29 cellular contexts compared by ENCODE assay signal in the genomic region with DNA sequence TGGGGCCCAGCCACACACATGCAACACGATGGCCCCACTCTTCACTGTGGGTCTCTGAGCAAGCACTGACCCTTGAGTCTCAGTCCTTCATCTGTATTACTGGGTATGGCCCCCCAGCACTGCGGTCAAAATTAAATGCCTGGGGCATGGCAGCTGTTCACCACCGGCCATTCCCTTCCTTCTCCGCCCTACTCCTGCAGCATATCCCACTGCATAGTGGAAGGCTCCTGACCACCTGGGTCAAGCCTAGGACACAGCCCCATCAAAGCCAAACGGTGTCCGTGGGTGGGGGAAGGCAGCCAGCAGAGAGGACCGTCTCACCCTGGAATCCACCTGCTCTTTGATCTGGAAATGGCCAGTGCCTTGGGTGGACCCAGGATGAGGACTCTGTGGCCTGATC. TPM values are rescaled to one million over a fixed set of nuclear protein-coding genes. Genes with fewer than 3 reads are reported as not detected.
"Had no signal": no experiment of that assay in that cellular context is flagged by ENCODE, and none has a peak within 500 bp of the region (broad histone marks: within the 10 kb centered on the region; RNA-seq: fewer than 3 reads in every experiment).

No MANE protein-coding gene starts in this region.

- H3K9me3 ChIP-seq: esophagus squamous epithelium, gastroesophageal sphincter, heart right ventricle had no signal

- H3K36me3 ChIP-seq: brain microvascular endothelial cell, esophagus squamous epithelium, gastroesophageal sphincter, heart right ventricle had no signal

- DNase-seq: activated CD4-positive, alpha-beta memory T cell treated with anti-CD3 and anti-CD28 coated beads for 36 hours; activated CD4-positive, alpha-beta T cell treated with anti-CD3 and anti-CD28 coated beads for 36 hours; activated CD4-positive, alpha-beta T cell treated with anti-CD3 and anti-CD28 coated beads, Interleukin-2, amount 10 ng/mL, durations not matched to agents 24 days and 14 days; activated CD4-positive, CD25-positive, alpha-beta regulatory T cell; activated CD4-positive, CD25-positive, alpha-beta regulatory T cell treated with anti-CD3 and anti-CD28 coated beads, Interleukin-2, amount 50 U/mL, for 72 hours; activated CD8-positive, alpha-beta memory T cell treated with anti-CD3 and anti-CD28 coated beads, Interleukin-2, amount 50 U/mL, for 48 hours; activated naive CD4-positive, alpha-beta T cell treated with anti-CD3 and anti-CD28 coated beads for 36 hours; activated T-cell treated with anti-CD3 and anti-CD28 coated beads for 4 hours; activated T-cell treated with anti-CD3 and anti-CD28 coated beads, Interleukin-2, amount 50 U/mL, for 24 hours; activated T-cell treated with anti-CD3 and anti-CD28 coated beads, Interleukin-2, amount 50 U/mL, for 72 hours; amniotic stem cell; anterior cingulate cortex; brain microvascular endothelial cell; cortex of kidney; dermis blood vessel endothelial cell; effector CD4-positive, alpha-beta T cell; esophagus squamous epithelium; foreskin melanocyte; heart right ventricle; T-helper 2 cell had no signal

- ATAC-seq: activated CD4-positive, alpha-beta T cell treated with anti-CD3 and anti-CD28 coated beads for 36 hours; activated T-cell treated with anti-CD3 and anti-CD28 coated beads, Interleukin-2, amount 50 U/mL, for 72 hours; gastroesophageal sphincter; heart right ventricle had no signal

- FAIRE-seq: astrocyte, bronchial epithelial cell, colon, endometrium, endothelial cell of umbilical vein had no signal

- H3K4me3 ChIP-seq: esophagus squamous epithelium, gastroesophageal sphincter, heart right ventricle had no signal

- H3K27ac ChIP-seq: brain microvascular endothelial cell, epithelial cell of prostate, esophagus squamous epithelium, gastroesophageal sphincter, heart right ventricle had no signal

RNA-seq across cellular contexts. Expression of a gene that starts 30.7 kb away (rescaled TPM):
- total RNA-seq: activated CD4-positive, alpha-beta memory T cell treated with anti-CD3 and anti-CD28 coated beads for 36 hours; activated CD4-positive, alpha-beta T cell treated with anti-CD3 and anti-CD28 coated beads, Interleukin-2, amount 10 ng/mL, durations not matched to agents 24 days and 14 days; activated naive CD4-positive, alpha-beta T cell treated with anti-CD3 and anti-CD28 coated beads for 36 hours; activated T-cell treated with anti-CD3 and anti-CD28 coated beads, Interleukin-2, amount 50 U/mL, for 72 hours; fibroblast of villous mesenchyme; T-helper 1 cell treated with Interleukin-12 subunit alpha and Interleukin-12 subunit beta and Interleukin-4 antibody, amounts not matched to agents 30 ng/mL and 1 ng/mL, for 36 hours had no signal
